In the genomic region with DNA sequence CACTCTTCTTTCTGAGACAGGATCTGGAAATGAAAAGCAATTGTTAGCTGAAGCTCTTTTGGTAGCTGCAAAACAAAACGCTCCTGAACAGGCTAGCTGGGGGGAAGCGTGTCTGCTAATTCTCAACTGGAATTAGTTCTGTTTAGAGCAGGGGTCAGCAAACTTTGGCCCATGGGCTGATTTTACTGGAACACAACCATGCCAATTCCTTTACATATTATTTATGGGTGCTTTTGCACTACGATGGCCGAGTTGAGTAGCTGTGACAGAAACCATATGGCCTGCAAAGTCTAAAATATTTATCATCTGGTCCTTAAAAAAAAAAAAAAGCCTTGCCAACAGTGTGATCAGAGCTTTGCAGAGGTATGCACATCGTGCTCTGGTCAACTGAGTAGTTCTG, we compare ENCODE assay signal across 18 cellular contexts.
"Had no signal": no experiment of that assay in that cellular context is flagged by ENCODE, and none has a peak within 500 bp of the region (broad histone marks: within the 10 kb centered on the region; RNA-seq: fewer than 3 reads in every experiment).

No MANE protein-coding gene starts in this region.

- DNase-seq: activated CD4-positive, alpha-beta memory T cell treated with anti-CD3 and anti-CD28 coated beads, Interleukin-2, amount 10 ng/mL, durations not matched to agents 7 days and 5 days; activated CD4-positive, alpha-beta T cell treated with anti-CD3 and anti-CD28 coated beads for 36 hours; activated CD8-positive, alpha-beta memory T cell treated with anti-CD3 and anti-CD28 coated beads, Interleukin-2, amount 10 ng/mL, durations not matched to agents 7 days and 5 days; activated naive CD8-positive, alpha-beta T cell treated with anti-CD3 and anti-CD28 coated beads for 36 hours; amniotic stem cell; cortex of kidney; effector CD4-positive, alpha-beta T cell; stimulated activated CD4-positive, alpha-beta T cell treated with anti-CD3 and anti-CD28 coated beads, Interleukin-4, amount 100 ng/mL, for 4 hours; SW 1271 had no signal

- H3K9me3 ChIP-seq: prostate gland, tibial nerve, vagina had no signal

- H3K27me3 ChIP-seq: hepatocyte, neural progenitor cell, tibial nerve, vagina had no signal

- ATAC-seq: activated CD4-positive, alpha-beta T cell treated with anti-CD3 and anti-CD28 coated beads for 36 hours; activated CD8-positive, alpha-beta memory T cell treated with anti-CD3 and anti-CD28 coated beads, Interleukin-2, amount 10 ng/mL, durations not matched to agents 7 days and 5 days; sciatic nerve; stimulated activated memory B cell treated with anti-CD40 and anti-IgM and Interleukin-4, amounts not matched to agents 10 μg/mL and 1 μg/mL and 100 μg/mL, for 72 hours; WTC11 had no signal

- H3K4me1 ChIP-seq: neural progenitor cell, prostate gland, vagina had no signal

- H3K36me3 ChIP-seq: neural progenitor cell had no signal

- H3K27ac ChIP-seq: hepatocyte, neural progenitor cell, prostate gland, vagina had no signal

- H3K4me3 ChIP-seq: hepatocyte, neural progenitor cell, prostate gland, tibial nerve, vagina had no signal

- FAIRE-seq: TTC549 had no signal
